21 cellular contexts compared by ENCODE assay signal in the genomic region with DNA sequence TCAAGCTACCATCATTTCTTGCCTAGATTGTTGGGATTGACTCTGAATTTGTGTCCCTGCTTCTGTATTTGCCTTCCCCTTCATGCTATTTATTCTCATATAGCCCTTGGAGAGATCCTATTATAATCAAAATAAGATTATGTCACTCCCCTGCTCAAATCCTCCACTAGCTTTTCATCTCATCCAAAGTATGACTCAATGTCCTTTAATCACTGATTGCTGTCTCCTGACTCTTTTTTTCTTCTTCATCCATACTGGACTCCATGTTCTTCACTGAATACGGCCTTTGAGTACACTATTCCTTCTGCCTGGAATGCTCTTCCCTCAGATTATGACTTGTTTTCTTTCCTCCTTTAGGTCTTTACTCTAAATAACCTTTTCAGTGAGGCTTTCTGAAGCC. TPM values are rescaled to one million over a fixed set of nuclear protein-coding genes. Genes with fewer than 3 reads are reported as not detected.
A peak's percentile ranks its signal among the peaks of the same experiment; 100 is the strongest.
DNase-seq lines count a peak whose midpoint lies in the region; ATAC-seq, FAIRE-seq and TF ChIP-seq lines count a peak whose summit lies in the region.
"Had no signal": no experiment of that assay in that cellular context is flagged by ENCODE, and none has a peak within 500 bp of the region (broad histone marks: within the 10 kb centered on the region; RNA-seq: fewer than 3 reads in every experiment).

No MANE protein-coding gene starts in this region.

- H3K36me3 Mint-ChIP-seq in stimulated activated naive B cell treated with anti-CD40 and anti-IgM and Interleukin-4, amounts not matched to agents 10 μg/mL and 1 μg/mL and 100 μg/mL, for 72 hours, result peaks cover 11 to 16% of the 10 kb centered on the region in 2 donors

- peak overlapping the region; percentile 67 to 97 for H3K27ac ChIP-seq in A549
- H3K27ac ChIP-seq: gastrocnemius medialis, suprapubic skin, WERI-Rb-1 had no signal

- POLR2A ChIA-PET in A549 (lab: Yijun Ruan, JAX), result no interaction called here

- no peak for ATAC-seq in A549
- no peak for ATAC-seq in stimulated activated naive B cell treated with anti-CD40 and anti-IgM and Interleukin-4, amounts not matched to agents 10 μg/mL and 1 μg/mL and 100 μg/mL, for 72 hours (replicated peaks)
- ATAC-seq in GM21360 (IDR thresholded peaks at IDR 0.05; ENCODE audit: unreplicated experiment), result no peak
- ATAC-seq: gastrocnemius medialis, left cardiac atrium had no signal

- H3K4me1 ChIP-seq in A549, result peaks cover 55% of the 10 kb centered on the region

- TF ChIP-seq CTCF in A549 (IDR thresholded peaks at IDR 0.05), result no peak
- TF ChIP-seq CTCF in astrocyte of the spinal cord (IDR thresholded peaks at IDR 0.05; ENCODE audit: low read depth, low read length), result no peak
- TF ChIP-seq CTCF in fibroblast of villous mesenchyme (IDR thresholded peaks at IDR 0.05; ENCODE audit: insufficient read depth, low read depth, low read length), result no peak

- 61% methylated on average over 1 of the region's 1 CpG for WGBS in A549 (ENCODE audit: missing lambda C conversion rate)

- CTCF ChIA-PET in A549 (lab: Yijun Ruan, JAX), result no interaction called here

- in situ Hi-C loops in astrocyte of the spinal cord (cut with HindIII; ENCODE audit: low sequenced_read_pairs), result no loop called here

- H3K4me3 ChIP-seq in A549 (no peak overlapping the region), astrocyte of the spinal cord (ENCODE audit: low read depth, low read length) (no peak overlapping the region), fibroblast of villous mesenchyme (ENCODE audit: low read depth, low read length) (no peak overlapping the region)
- H3K4me3 ChIP-seq: gastrocnemius medialis, suprapubic skin had no signal

- FAIRE-seq in A549 (lab: Jason Lieb, UNC), result no peak
- FAIRE-seq: HTR-8/SVneo had no signal

- TF ChIP-seq POLR2A in A549 (IDR thresholded peaks at IDR 0.05; ENCODE audit: low read length), result no peak

- peaks cover 6 to 22% of the 10 kb centered on the region in 2 donors for H3K4me1 Mint-ChIP-seq in stimulated activated naive B cell treated with anti-CD40 and anti-IgM and Interleukin-4, amounts not matched to agents 10 μg/mL and 1 μg/mL and 100 μg/mL, for 72 hours

- no peak overlapping the region for H3K4me3 Mint-ChIP-seq in stimulated activated naive B cell treated with anti-CD40 and anti-IgM and Interleukin-4, amounts not matched to agents 10 μg/mL and 1 μg/mL and 100 μg/mL, for 72 hours
- H3K4me3 Mint-ChIP-seq: CD4-positive, alpha-beta T cell had no signal

- H3K4me2 ChIP-seq in A549, result peak overlapping the region; percentile 33

- H3K27ac Mint-ChIP-seq in stimulated activated naive B cell treated with anti-CD40 and anti-IgM and Interleukin-4, amounts not matched to agents 10 μg/mL and 1 μg/mL and 100 μg/mL, for 72 hours, result no peak overlapping the region
- H3K27ac Mint-ChIP-seq: CD4-positive, alpha-beta T cell had no signal

- no peak for DNase-seq in A549 (ENCODE audit: low read depth in 1 of 2, low spot score in 1 of 2)
- DNase-seq in HCEC 1CT, result peak; percentile 57
- DNase-seq in astrocyte of the spinal cord (ENCODE audit: low read depth, low spot score), result peak; percentile 16
- DNase-seq in fibroblast of villous mesenchyme (ENCODE audit: low read depth), result peak; percentile 12
- no peak for DNase-seq in stimulated activated naive B cell treated with anti-CD40 and anti-IgM and Interleukin-4, amounts not matched to agents 10 μg/mL and 1 μg/mL and 100 μg/mL, for 72 hours
- DNase-seq in D341Med (ENCODE audit: low spot score), result no peak
- DNase-seq in NCI-H2171 (lab: John Stamatoyannopoulos, UW), result no peak
- DNase-seq: activated CD4-positive, alpha-beta T cell treated with anti-CD3 and anti-CD28 coated beads, Interleukin-2, amount 50 U/mL, for 48 hours; activated naive CD4-positive, alpha-beta T cell; CD4-positive, alpha-beta T cell; gastrocnemius medialis; Kasumi-1; left cardiac atrium; midbrain; NCI-H1092 treated with DMSO at 0.1 percent for 48 hours; NCI-H524 treated with DMSO at 0.1 percent for 48 hours; SHP77 treated with DMSO at 0.1 percent for 48 hours; WERI-Rb-1 had no signal

- no peaks in the 10 kb centered on the region for H3K27me3 Mint-ChIP-seq in stimulated activated naive B cell treated with anti-CD40 and anti-IgM and Interleukin-4, amounts not matched to agents 10 μg/mL and 1 μg/mL and 100 μg/mL, for 72 hours
- H3K27me3 Mint-ChIP-seq: CD4-positive, alpha-beta T cell had no signal

- TF ChIP-seq EP300 in A549 (IDR thresholded peaks at IDR 0.05), result no peak

- TF ChIP-seq RAD21 in A549 (conservative IDR thresholded peaks at IDR 0.05 in 1 of 2, IDR thresholded peaks at IDR 0.05 in 1 of 2), result no peak

- H3K9me3 ChIP-seq in A549, result peaks cover 5% of the 10 kb centered on the region; the same call in 1 of the 3 replicates
- H3K9me3 ChIP-seq: gastrocnemius medialis, suprapubic skin had no signal

- peaks cover 6 to 9% of the 10 kb centered on the region in 2 donors for H3K9me3 Mint-ChIP-seq in stimulated activated naive B cell treated with anti-CD40 and anti-IgM and Interleukin-4, amounts not matched to agents 10 μg/mL and 1 μg/mL and 100 μg/mL, for 72 hours
- H3K9me3 Mint-ChIP-seq: CD4-positive, alpha-beta T cell had no signal

TF ChIP-seq in A549, 52 proteins besides CTCF, POLR2A, EP300 and RAD21:
- TF ChIP-seq EHMT2 (IDR thresholded peaks at IDR 0.05; ENCODE audit: low read depth) (no peak), MAZ (IDR thresholded peaks at IDR 0.05; ENCODE audit: borderline replicate concordance, low read depth, low read length) (no peak), KDM1A (IDR thresholded peaks at IDR 0.05; ENCODE audit: low read depth) (no peak), CBX2 (IDR thresholded peaks at IDR 0.05; ENCODE audit: borderline replicate concordance, low read depth) (no peak), HOXA7 (CRISPR knock-in tag; IDR thresholded peaks at IDR 0.05) (no peak), RARB (CRISPR knock-in tag; IDR thresholded peaks at IDR 0.05) (no peak), SREBF2 (IDR thresholded peaks at IDR 0.05) (no peak), TP53 (CRISPR knock-in tag; IDR thresholded peaks at IDR 0.05) (no peak), MYC (IDR thresholded peaks at IDR 0.05; ENCODE audit: borderline replicate concordance, low read length) (no peak), HEYL (CRISPR knock-in tag; IDR thresholded peaks at IDR 0.05) (no peak), HOXB13 (CRISPR knock-in tag; IDR thresholded peaks at IDR 0.05; ENCODE audit: low read depth) (no peak), HOXB5 (CRISPR knock-in tag; IDR thresholded peaks at IDR 0.05) (no peak), NPAS2 (CRISPR knock-in tag; IDR thresholded peaks at IDR 0.05; ENCODE audit: borderline replicate concordance) (no peak)
- TF ChIP-seq, protein P1, sequence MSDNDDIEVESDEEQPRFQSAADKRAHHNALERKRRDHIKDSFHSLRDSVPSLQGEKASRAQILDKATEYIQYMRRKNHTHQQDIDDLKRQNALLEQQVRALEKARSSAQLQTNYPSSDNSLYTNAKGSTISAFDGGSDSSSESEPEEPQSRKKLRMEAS (IDR thresholded peaks at IDR 0.05), result no peak
- TF ChIP-seq, protein P2, sequence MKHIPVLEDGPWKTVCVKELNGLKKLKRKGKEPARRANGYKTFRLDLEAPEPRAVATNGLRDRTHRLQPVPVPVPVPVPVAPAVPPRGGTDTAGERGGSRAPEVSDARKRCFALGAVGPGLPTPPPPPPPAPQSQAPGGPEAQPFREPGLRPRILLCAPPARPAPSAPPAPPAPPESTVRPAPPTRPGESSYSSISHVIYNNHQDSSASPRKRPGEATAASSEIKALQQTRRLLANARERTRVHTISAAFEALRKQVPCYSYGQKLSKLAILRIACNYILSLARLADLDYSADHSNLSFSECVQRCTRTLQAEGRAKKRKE (CRISPR knock-in tag; IDR thresholded peaks at IDR 0.05; ENCODE audit: low read depth), result no peak

RNA-seq across cellular contexts. Expression of a gene that starts 4.9 kb away (rescaled TPM):
- polyA plus RNA-seq in A549 (2011; rRNA removed), result 7.4 and 8.5 TPM in 2 replicates
- polyA plus RNA-seq in A549 (2012; cell fraction: cytosol; rRNA removed), result 5.5 and 6.7 TPM in 2 replicates
- 3.3 and 4.3 TPM in 2 replicates for polyA plus RNA-seq in A549 (2012; cell fraction: nucleus; rRNA removed)
- 7.6 to 9.5 TPM (median 8.5 TPM) in 3 replicates for polyA plus RNA-seq in A549 (2017; fragmentation: RNase III; extraction: RNeasy Plus Mini Kit Qiagen cat#74134 plus additional on column Dnase treatment)
- 5.5 and 5.9 TPM in 2 replicates for polyA minus RNA-seq in A549 (2011; rRNA and poly(A)+ RNA removed)
- 1.3 TPM in 2 replicates for total RNA-seq in fibroblast of villous mesenchyme

RNA-seq across cellular contexts. Expression of a gene that starts 5.3 kb away (rescaled TPM):
- polyA plus RNA-seq in A549 (2011; rRNA removed), result 78.4 and 87.1 TPM in 2 replicates
- 36.4 and 40.0 TPM in 2 replicates for polyA plus RNA-seq in A549 (2012; cell fraction: cytosol; rRNA removed)
- 23.5 and 26.3 TPM in 2 replicates for polyA plus RNA-seq in A549 (2012; cell fraction: nucleus; rRNA removed)
- 52.9 to 54.0 TPM (median 53.7 TPM) in 3 replicates for polyA plus RNA-seq in A549 (2017; fragmentation: RNase III; extraction: RNeasy Plus Mini Kit Qiagen cat#74134 plus additional on column Dnase treatment)
- polyA minus RNA-seq in A549 (2011; rRNA and poly(A)+ RNA removed), result 60.8 and 68.7 TPM in 2 replicates
- 28.5 and 29.0 TPM in 2 replicates for total RNA-seq in fibroblast of villous mesenchyme

Comparison
In these comparisons a context has a peak if more than half of its experiments do, and no peak if none do; other contexts are left out.
1. DNase-seq: peak in HCEC 1CT (single experiment), astrocyte of the spinal cord (single experiment) and fibroblast of villous mesenchyme (single experiment); none in A549 (0 of 2), stimulated activated naive B cell treated with anti-CD40 and anti-IgM and Interleukin-4, amounts not matched to agents 10 μg/mL and 1 μg/mL and 100 μg/mL, for 72 hours (single experiment), D341Med (single experiment) and NCI-H2171 (single experiment).